Comparison of ENCODE assay signal across 17 cellular contexts in the genomic region with DNA sequence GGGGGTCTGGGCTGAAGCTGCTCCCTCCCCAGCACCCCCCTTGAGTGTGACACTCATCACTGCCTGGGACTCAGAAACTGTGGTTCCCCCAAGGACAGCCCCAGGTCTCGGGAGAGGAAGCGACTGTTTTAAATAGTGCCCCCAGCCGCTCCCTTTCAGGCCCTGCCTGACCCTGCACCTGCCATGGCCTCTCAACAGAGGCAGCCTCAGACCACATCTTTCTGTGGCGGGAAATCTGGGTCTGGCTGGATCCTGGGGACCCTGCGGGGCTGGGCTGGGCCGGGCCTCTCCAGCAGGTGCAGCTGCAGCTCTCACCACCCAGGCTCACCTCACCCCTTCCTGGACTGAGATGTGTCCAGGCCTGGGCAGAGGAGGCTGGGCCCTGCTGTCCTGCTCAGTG.
DNase-seq lines count a peak whose midpoint lies in the region; ATAC-seq and TF ChIP-seq lines count a peak whose summit lies in the region.
"Had no signal": no experiment of that assay in that cellular context is flagged by ENCODE, and none has a peak within 500 bp of the region (broad histone marks: within the 10 kb centered on the region; RNA-seq: fewer than 3 reads in every experiment).

No MANE protein-coding gene starts in this region.

- no peak overlapping the region for H3K4me3 Mint-ChIP-seq in stimulated activated naive B cell treated with anti-CD40 and anti-IgM and Interleukin-4, amounts not matched to agents 10 μg/mL and 1 μg/mL and 100 μg/mL, for 72 hours
- H3K4me3 Mint-ChIP-seq: IgD-negative memory B cell had no signal

- H3K9ac ChIP-seq in DND-41 (ENCODE audit: low read depth, low read length): peak overlapping the region; percentile 40
- H3K9ac ChIP-seq: SK-N-SH had no signal

- H3K4me1 Mint-ChIP-seq in stimulated activated naive B cell treated with anti-CD40 and anti-IgM and Interleukin-4, amounts not matched to agents 10 μg/mL and 1 μg/mL and 100 μg/mL, for 72 hours: peaks cover 24 to 57% of the 10 kb centered on the region in 2 donors

- no peaks in the 10 kb centered on the region for H3K27me3 ChIP-seq in DND-41 (ENCODE audit: insufficient read depth, low read length, poor library complexity)

- H2AFZ ChIP-seq in DND-41 (ENCODE audit: low read depth, low read length): no peak overlapping the region

- H3K4me2 ChIP-seq in DND-41 (ENCODE audit: insufficient read depth, low read length): no peak overlapping the region; the same call in 1 of the 2 replicates
- H3K4me2 ChIP-seq: SK-N-SH had no signal

- H3K27ac ChIP-seq in DND-41 (ENCODE audit: low read length): peak overlapping the region; percentile 71

- no peak for TF ChIP-seq CTCF in DND-41 (IDR thresholded peaks at IDR 0.05; ENCODE audit: borderline replicate concordance, extremely low read depth, low read length, poor library complexity, severe bottlenecking)

- H3K4me3 ChIP-seq in DND-41 (ENCODE audit: low read depth in 1 of 2, low read length in 2 of 2): no peak overlapping the region; a peak in 1 of 4 replicates
- H3K4me3 ChIP-seq: HAP-1 had no signal

- DNase-seq in DND-41 (peak; percentile 89), NAMALWA (ENCODE audit: low spot score) (peak; percentile 45), iPS-NIHi7 (ENCODE audit: extremely low spot score) (peak; percentile 6), SW 1271 (lab: John Stamatoyannopoulos, UW) (no peak)
- no peak for DNase-seq in stimulated activated naive B cell treated with anti-CD40 and anti-IgM and Interleukin-4, amounts not matched to agents 10 μg/mL and 1 μg/mL and 100 μg/mL, for 72 hours
- no peak for DNase-seq in stimulated activated naive CD4-positive, alpha-beta T cell (lab: John Stamatoyannopoulos, UW)
- DNase-seq: DMS 273 treated with DMSO at 0.1 percent for 48 hours, NCI-H1105 treated with DMSO at 0.1 percent for 48 hours, NCI-H1694, NCI-H2081 treated with DMSO at 0.1 percent for 48 hours, NCI-H446 treated with DMSO at 0.1 percent for 48 hours, NCI-H69, SHP77, SK-N-SH had no signal

- no peaks in the 10 kb centered on the region for H3K36me3 Mint-ChIP-seq in stimulated activated naive B cell treated with anti-CD40 and anti-IgM and Interleukin-4, amounts not matched to agents 10 μg/mL and 1 μg/mL and 100 μg/mL, for 72 hours

- ATAC-seq in DND-41 (ENCODE audit: insufficient read depth, low read depth): peak; percentile 62
- peak; percentile 63 to 71 for ATAC-seq in stimulated activated naive B cell treated with anti-CD40 and anti-IgM and Interleukin-4, amounts not matched to agents 10 μg/mL and 1 μg/mL and 100 μg/mL, for 72 hours (replicated peaks)
- ATAC-seq in HG03039 (IDR thresholded peaks at IDR 0.05; ENCODE audit: unreplicated experiment): no peak

- peaks cover 4% of the 10 kb centered on the region for H3K79me2 ChIP-seq in DND-41 (ENCODE audit: insufficient read depth, low read length)

- no peaks in the 10 kb centered on the region for H3K9me3 Mint-ChIP-seq in stimulated activated naive B cell treated with anti-CD40 and anti-IgM and Interleukin-4, amounts not matched to agents 10 μg/mL and 1 μg/mL and 100 μg/mL, for 72 hours
- H3K9me3 Mint-ChIP-seq: IgD-negative memory B cell had no signal

- H3K27ac Mint-ChIP-seq in stimulated activated naive B cell treated with anti-CD40 and anti-IgM and Interleukin-4, amounts not matched to agents 10 μg/mL and 1 μg/mL and 100 μg/mL, for 72 hours: no peak overlapping the region

- H3K4me1 ChIP-seq in DND-41 (ENCODE audit: insufficient read depth, low read length): peaks cover 95% of the 10 kb centered on the region
- H3K4me1 ChIP-seq: HAP-1 had no signal

- H3K36me3 ChIP-seq in DND-41 (ENCODE audit: insufficient read depth, low read length): no peaks in the 10 kb centered on the region
- H3K36me3 ChIP-seq: HAP-1 had no signal

- peaks cover 16 to 38% of the 10 kb centered on the region in 2 donors for H3K27me3 Mint-ChIP-seq in stimulated activated naive B cell treated with anti-CD40 and anti-IgM and Interleukin-4, amounts not matched to agents 10 μg/mL and 1 μg/mL and 100 μg/mL, for 72 hours

- H4K20me1 ChIP-seq in DND-41 (ENCODE audit: insufficient read depth, low read length): no peaks in the 10 kb centered on the region

- H3K9me3 ChIP-seq in DND-41 (ENCODE audit: insufficient read depth, low read length, severe bottlenecking): no peaks in the 10 kb centered on the region
- H3K9me3 ChIP-seq: HAP-1, SK-N-SH had no signal

Comparison
In these comparisons a context has a peak if more than half of its experiments do, and no peak if none do; other contexts are left out.
1. DNase-seq: peak in DND-41 (single experiment), NAMALWA (single experiment) and iPS-NIHi7 (single experiment); none in stimulated activated naive B cell treated with anti-CD40 and anti-IgM and Interleukin-4, amounts not matched to agents 10 μg/mL and 1 μg/mL and 100 μg/mL, for 72 hours (single experiment), stimulated activated naive CD4-positive, alpha-beta T cell (0 of 6) and SW 1271 (0 of 2).